ENCODE assay signal across 18 cellular contexts in the genomic region with DNA sequence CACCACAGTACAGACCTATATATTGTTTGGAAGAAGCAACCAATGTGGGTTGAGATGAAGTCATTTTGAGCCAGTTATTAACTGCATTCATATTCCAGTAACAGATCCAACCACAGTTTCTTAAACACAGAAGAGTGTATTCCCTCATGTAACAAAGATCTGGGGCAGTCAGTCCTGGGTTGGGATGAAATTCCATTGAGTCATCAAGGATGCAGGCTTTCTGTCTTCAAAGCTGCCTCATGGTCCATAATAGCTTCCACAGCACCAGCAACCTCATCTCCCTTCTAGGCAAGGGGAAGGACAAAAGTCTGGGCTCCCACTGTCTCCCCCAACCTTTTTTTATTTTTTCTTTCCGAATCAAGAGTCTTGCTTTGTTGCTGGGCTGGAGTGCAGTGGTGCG. TPM values are rescaled to one million over a fixed set of nuclear protein-coding genes. Genes with fewer than 3 reads are reported as not detected.
DNase-seq lines count a peak whose midpoint lies in the region; ATAC-seq, FAIRE-seq and TF ChIP-seq lines count a peak whose summit lies in the region.
"Had no signal": no experiment of that assay in that cellular context is flagged by ENCODE, and none has a peak within 500 bp of the region (broad histone marks: within the 10 kb centered on the region; RNA-seq: fewer than 3 reads in every experiment).

No MANE protein-coding gene starts in this region.

- DNase-seq in AG20443 (ENCODE audit: low spot score) (peak; percentile 52), GM03348 (ENCODE audit: low spot score) (peak; percentile 27), astrocyte (ENCODE audit: low read depth) (peak; percentile 43), glomerular visceral epithelial cell (ENCODE audit: extremely low spot score) (no peak), mesenteric fat pad (ENCODE audit: low spot score) (no peak), endodermal cell (no peak)
- DNase-seq in naive thymus-derived CD4-positive, alpha-beta T cell, result no peak
- DNase-seq: activated CD4-positive, alpha-beta memory T cell treated with anti-CD3 and anti-CD28 coated beads for 36 hours; activated naive CD8-positive, alpha-beta T cell treated with anti-CD3 and anti-CD28 coated beads for 36 hours; activated T-cell treated with anti-CD3 and anti-CD28 coated beads, Interleukin-2, amount 50 U/mL, for 24 hours; effector memory CD4-positive, alpha-beta T cell; left lung; NCI-H1694 had no signal

- FAIRE-seq in astrocyte (lab: Jason Lieb, UNC), result peak; percentile 43

- H3K9me3 ChIP-seq in astrocyte (ENCODE audit: insufficient read depth, low read depth, low read length), result no peaks in the 10 kb centered on the region
- no peaks in the 10 kb centered on the region for H3K9me3 ChIP-seq in naive thymus-derived CD4-positive, alpha-beta T cell (ENCODE audit: control insufficient read depth in 2 of 3, low read length in 3 of 3)
- no peaks in the 10 kb centered on the region for H3K9me3 ChIP-seq in endodermal cell (ENCODE audit: control insufficient read depth, low read length)
- H3K9me3 ChIP-seq: left lung, prostate gland, thoracic aorta had no signal

- H3K4me1 ChIP-seq in astrocyte (ENCODE audit: insufficient read depth, low read length) (peaks cover 22% of the 10 kb centered on the region), endodermal cell (ENCODE audit: control insufficient read depth, insufficient read depth, low read length) (peaks cover 4% of the 10 kb centered on the region)
- H3K4me1 ChIP-seq in naive thymus-derived CD4-positive, alpha-beta T cell (ENCODE audit: control insufficient read depth in 2 of 2, insufficient read depth in 2 of 2, low read length in 2 of 2), result peaks cover 18 to 31% of the 10 kb centered on the region in 2 donors

- CTCF ChIA-PET in naive thymus-derived CD4-positive, alpha-beta T cell (lab: Charles Lee), result interaction anchor here (1.0 to 1.2 kb wide), 2 partner anchors 31 to 158 kb away, joined by 4 to 5 read pairs; a partner anchor contains a TSS

- H3K27ac ChIP-seq in astrocyte (ENCODE audit: low read depth, low read length), result no peak overlapping the region
- no peak overlapping the region for H3K27ac ChIP-seq in naive thymus-derived CD4-positive, alpha-beta T cell (ENCODE audit: low read depth, low read length)
- no peak overlapping the region for H3K27ac ChIP-seq in endodermal cell (ENCODE audit: low read depth, low read length)
- H3K27ac ChIP-seq: cardiac muscle cell, prostate gland, thoracic aorta had no signal

- H3K4me2 ChIP-seq in astrocyte (ENCODE audit: low read length), result no peak overlapping the region
- H3K4me2 ChIP-seq: smooth muscle cell had no signal

- no peaks in the 10 kb centered on the region for H3K36me3 ChIP-seq in astrocyte (ENCODE audit: insufficient read depth, low read length)
- no peaks in the 10 kb centered on the region for H3K36me3 ChIP-seq in naive thymus-derived CD4-positive, alpha-beta T cell (ENCODE audit: control insufficient read depth in 2 of 3, insufficient read depth in 3 of 3, low read length in 3 of 3)
- no peaks in the 10 kb centered on the region for H3K36me3 ChIP-seq in endodermal cell (ENCODE audit: control insufficient read depth, insufficient read depth, low read length)
- H3K36me3 ChIP-seq: cardiac muscle cell, prostate gland, thoracic aorta had no signal

- H3K79me2 ChIP-seq in astrocyte (ENCODE audit: insufficient read depth, low read length), result peaks cover 15% of the 10 kb centered on the region

- H3K36me3 Mint-ChIP-seq in astrocyte (ENCODE audit: low read depth, unreplicated experiment) (peaks cover 5% of the 10 kb centered on the region), endodermal cell (ENCODE audit: low read depth) (peaks cover 3% of the 10 kb centered on the region)
- H3K36me3 Mint-ChIP-seq in naive thymus-derived CD4-positive, alpha-beta T cell, result peaks cover 0 to 21% (median 5%) of the 10 kb centered on the region in 5 donors

- H3K27me3 Mint-ChIP-seq in astrocyte (ENCODE audit: low read depth, unreplicated experiment), result no peaks in the 10 kb centered on the region
- no peaks in the 10 kb centered on the region for H3K27me3 Mint-ChIP-seq in naive thymus-derived CD4-positive, alpha-beta T cell
- H3K27me3 Mint-ChIP-seq in endodermal cell (ENCODE audit: insufficient read depth), result peaks cover 5% of the 10 kb centered on the region
- H3K27me3 Mint-ChIP-seq: activated CD4-positive, alpha-beta memory T cell treated with anti-CD3 and anti-CD28 coated beads for 36 hours; activated naive CD8-positive, alpha-beta T cell treated with anti-CD3 and anti-CD28 coated beads for 36 hours; activated T-cell treated with anti-CD3 and anti-CD28 coated beads, Interleukin-2, amount 50 U/mL, for 24 hours had no signal

- H3K4me1 Mint-ChIP-seq in astrocyte (ENCODE audit: low read depth, unreplicated experiment) (peaks cover 15% of the 10 kb centered on the region), endodermal cell (peaks cover 21% of the 10 kb centered on the region)
- H3K4me1 Mint-ChIP-seq in naive thymus-derived CD4-positive, alpha-beta T cell, result peaks cover 21 to 48% (median 32%) of the 10 kb centered on the region in 7 donors

- POLR2A ChIA-PET in naive thymus-derived CD4-positive, alpha-beta T cell (lab: Charles Lee), result interaction anchor here (10.0 kb wide), 1 partner anchor 33 kb away, joined by 115 read pairs; a partner anchor contains a TSS

- H3K27me3 ChIP-seq in astrocyte (ENCODE audit: insufficient read depth, low read length) (no peaks in the 10 kb centered on the region), endodermal cell (ENCODE audit: control insufficient read depth, insufficient read depth, low read length, poor library complexity, severe bottlenecking) (no peaks in the 10 kb centered on the region)
- H3K27me3 ChIP-seq in naive thymus-derived CD4-positive, alpha-beta T cell (ENCODE audit: control insufficient read depth in 2 of 2, insufficient read depth in 2 of 2, low read length in 2 of 2), result no peaks in the 10 kb centered on the region
- H3K27me3 ChIP-seq: cardiac muscle cell, left lung had no signal

- H3K9ac ChIP-seq in astrocyte (ENCODE audit: low read length) (no peak overlapping the region), endodermal cell (ENCODE audit: extremely low read depth, low read length, poor library complexity, severe bottlenecking) (no peak overlapping the region)

- 91 to 100% methylated on average over 2 of the region's 2 CpGs for WGBS in endodermal cell (ENCODE audit: insufficient coverage in 1 of 2, insufficient read length in 1 of 2), 2 experiments

- intact Hi-C loops in naive thymus-derived CD4-positive, alpha-beta T cell (cut with micrococcal nuclease), result loop anchor here (2.0 to 10.0 kb wide), 2 partner anchors 321 to 369 kb away; no protein-coding TSS in a partner anchor

- TF ChIP-seq CTCF in astrocyte (IDR thresholded peaks at IDR 0.05; ENCODE audit: insufficient read depth, low read depth, low read length) (no peak), endodermal cell (conservative IDR thresholded peaks at IDR 0.05) (no peak)

- H3K4me3 ChIP-seq in astrocyte (ENCODE audit: insufficient read depth, low read depth, low read length) (no peak overlapping the region), endodermal cell (ENCODE audit: low read length) (no peak overlapping the region)
- H3K4me3 ChIP-seq in naive thymus-derived CD4-positive, alpha-beta T cell (ENCODE audit: low read length), result no peak overlapping the region
- H3K4me3 ChIP-seq: cardiac muscle cell, left lung, prostate gland, smooth muscle cell, thoracic aorta had no signal

- no peak for ATAC-seq in naive thymus-derived CD4-positive, alpha-beta T cell
- ATAC-seq in HG03045 (IDR thresholded peaks at IDR 0.05; ENCODE audit: unreplicated experiment), result no peak
- ATAC-seq: left lung had no signal

- H2AFZ ChIP-seq in astrocyte (ENCODE audit: low read depth, low read length), result no peak overlapping the region

- no peaks in the 10 kb centered on the region for H3K9me3 Mint-ChIP-seq in astrocyte (ENCODE audit: unreplicated experiment)
- peaks cover 0 to 5% (median 0%) of the 10 kb centered on the region in 11 donors for H3K9me3 Mint-ChIP-seq in naive thymus-derived CD4-positive, alpha-beta T cell
- H3K9me3 Mint-ChIP-seq in endodermal cell, result no peaks in the 10 kb centered on the region
- H3K9me3 Mint-ChIP-seq: activated CD4-positive, alpha-beta memory T cell treated with anti-CD3 and anti-CD28 coated beads for 36 hours; activated naive CD8-positive, alpha-beta T cell treated with anti-CD3 and anti-CD28 coated beads for 36 hours; activated T-cell treated with anti-CD3 and anti-CD28 coated beads, Interleukin-2, amount 50 U/mL, for 24 hours had no signal

- peaks cover 6% of the 10 kb centered on the region for H4K20me1 ChIP-seq in astrocyte (ENCODE audit: insufficient read depth, low read length)

- no peak overlapping the region for H3K4me3 Mint-ChIP-seq in astrocyte (ENCODE audit: unreplicated experiment)
- peak overlapping the region in 3 of 10 donors; percentile 26 to 54 (median 32) for H3K4me3 Mint-ChIP-seq in naive thymus-derived CD4-positive, alpha-beta T cell
- H3K4me3 Mint-ChIP-seq in endodermal cell, result no peak overlapping the region
- H3K4me3 Mint-ChIP-seq: activated CD4-positive, alpha-beta memory T cell treated with anti-CD3 and anti-CD28 coated beads for 36 hours; activated naive CD8-positive, alpha-beta T cell treated with anti-CD3 and anti-CD28 coated beads for 36 hours; activated T-cell treated with anti-CD3 and anti-CD28 coated beads, Interleukin-2, amount 50 U/mL, for 24 hours had no signal

- no peak overlapping the region for H3K27ac Mint-ChIP-seq in astrocyte (ENCODE audit: unreplicated experiment)
- peak overlapping the region; percentile 25 to 98 (median 96) for H3K27ac Mint-ChIP-seq in naive thymus-derived CD4-positive, alpha-beta T cell
- H3K27ac Mint-ChIP-seq in endodermal cell, result no peak overlapping the region
- H3K27ac Mint-ChIP-seq: activated CD4-positive, alpha-beta memory T cell treated with anti-CD3 and anti-CD28 coated beads for 36 hours; activated naive CD8-positive, alpha-beta T cell treated with anti-CD3 and anti-CD28 coated beads for 36 hours had no signal

RNA-seq across cellular contexts. Expression of a gene that starts 2.9 kb away (rescaled TPM):
- 55.9 and 64.0 TPM in 2 replicates for total RNA-seq in astrocyte
- total RNA-seq in naive thymus-derived CD4-positive, alpha-beta T cell, result 100 to 1,000 TPM in 4 of 5 experiments, 10 to 100 TPM in 1; 80.2 to 306 (median 105) TPM
- 100 to 1,000 TPM; 114 to 128 TPM for polyA plus RNA-seq in naive thymus-derived CD4-positive, alpha-beta T cell
- total RNA-seq in mesenteric fat pad, result 1,141 TPM
- 10 to 100 TPM; 64.3 to 88.8 TPM for total RNA-seq in endodermal cell
- polyA plus RNA-seq in endodermal cell (2013, experiment 1 of 2), result 54.2 TPM
- polyA plus RNA-seq in endodermal cell (2013, experiment 2 of 2), result 51.1 TPM

RNA-seq across cellular contexts. Expression of a gene that starts 31.3 kb away (rescaled TPM):
- total RNA-seq in astrocyte (84.7 and 93.8 TPM in 2 replicates), mesenteric fat pad (82.8 TPM), endodermal cell (100 to 1,000 TPM; 112 to 119 TPM)
- total RNA-seq in naive thymus-derived CD4-positive, alpha-beta T cell, result 100 to 1,000 TPM; 117 to 152 (median 141) TPM
- 100 to 1,000 TPM; 131 to 133 TPM for polyA plus RNA-seq in naive thymus-derived CD4-positive, alpha-beta T cell
- 117 TPM for polyA plus RNA-seq in endodermal cell (2013, experiment 1 of 2)
- polyA plus RNA-seq in endodermal cell (2013, experiment 2 of 2), result 110 TPM

Comparison
In these comparisons a context has a peak if more than half of its experiments do, and no peak if none do; other contexts are left out.
1. DNase-seq: peak in AG20443 (single experiment), GM03348 (single experiment) and astrocyte (single experiment); none in naive thymus-derived CD4-positive, alpha-beta T cell (0 of 9), glomerular visceral epithelial cell (single experiment), mesenteric fat pad (single experiment) and endodermal cell (single experiment).
2. H3K27ac Mint-ChIP-seq: peak in naive thymus-derived CD4-positive, alpha-beta T cell (9 of 9); none in astrocyte (single experiment) and endodermal cell (single experiment).